In the genomic region with DNA sequence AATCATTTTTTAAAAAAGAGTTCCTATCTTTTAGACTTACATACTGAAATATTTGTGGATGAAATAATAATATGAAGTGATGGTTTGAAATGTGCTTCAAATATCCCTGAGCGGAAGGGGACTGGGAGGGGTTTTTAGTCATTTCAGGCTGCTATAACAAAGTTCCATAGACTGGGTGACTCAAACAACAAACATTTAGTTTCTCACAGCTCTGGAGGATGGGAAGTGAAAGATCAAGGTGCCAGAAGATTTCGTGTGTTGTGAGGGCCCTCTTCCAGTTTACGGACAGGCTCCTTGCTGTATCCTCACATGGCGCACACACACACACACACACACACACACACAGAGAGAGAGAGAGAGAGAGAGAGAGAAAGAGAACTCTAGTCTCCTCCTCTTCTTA, we compare ENCODE assay signal across 1 cellular context.
TF ChIP-seq lines count a peak whose summit lies in the region.

No MANE protein-coding gene starts in this region.

TF ChIP-seq in K562, 482 proteins besides CTCF, POLR2A, EP300 and RAD21 (continued from another document):
- TF ChIP-seq, protein P1, sequence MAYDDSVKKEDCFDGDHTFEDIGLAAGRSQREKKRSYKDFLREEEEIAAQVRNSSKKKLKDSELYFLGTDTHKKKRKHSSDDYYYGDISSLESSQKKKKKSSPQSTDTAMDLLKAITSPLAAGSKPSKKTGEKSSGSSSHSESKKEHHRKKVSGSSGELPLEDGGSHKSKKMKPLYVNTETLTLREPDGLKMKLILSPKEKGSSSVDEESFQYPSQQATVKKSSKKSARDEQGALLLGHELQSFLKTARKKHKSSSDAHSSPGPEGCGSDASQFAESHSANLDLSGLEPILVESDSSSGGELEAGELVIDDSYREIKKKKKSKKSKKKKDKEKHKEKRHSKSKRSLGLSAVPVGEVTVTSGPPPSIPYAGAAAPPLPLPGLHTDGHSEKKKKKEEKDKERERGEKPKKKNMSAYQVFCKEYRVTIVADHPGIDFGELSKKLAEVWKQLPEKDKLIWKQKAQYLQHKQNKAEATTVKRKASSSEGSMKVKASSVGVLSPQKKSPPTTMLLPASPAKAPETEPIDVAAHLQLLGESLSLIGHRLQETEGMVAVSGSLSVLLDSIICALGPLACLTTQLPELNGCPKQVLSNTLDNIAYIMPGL (CRISPR knock-in tag; IDR thresholded peaks at IDR 0.05): no peak
- TF ChIP-seq TAF1 (IDR thresholded peaks at IDR 0.05; ENCODE audit: control insufficient read depth, extremely low read depth, insufficient read depth, low read length, severe bottlenecking) (no peak), ZNF830 (CRISPR knock-in tag; IDR thresholded peaks at IDR 0.05) (no peak)
- TF ChIP-seq, protein P2, sequence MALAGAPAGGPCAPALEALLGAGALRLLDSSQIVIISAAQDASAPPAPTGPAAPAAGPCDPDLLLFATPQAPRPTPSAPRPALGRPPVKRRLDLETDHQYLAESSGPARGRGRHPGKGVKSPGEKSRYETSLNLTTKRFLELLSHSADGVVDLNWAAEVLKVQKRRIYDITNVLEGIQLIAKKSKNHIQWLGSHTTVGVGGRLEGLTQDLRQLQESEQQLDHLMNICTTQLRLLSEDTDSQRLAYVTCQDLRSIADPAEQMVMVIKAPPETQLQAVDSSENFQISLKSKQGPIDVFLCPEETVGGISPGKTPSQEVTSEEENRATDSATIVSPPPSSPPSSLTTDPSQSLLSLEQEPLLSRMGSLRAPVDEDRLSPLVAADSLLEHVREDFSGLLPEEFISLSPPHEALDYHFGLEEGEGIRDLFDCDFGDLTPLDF (CRISPR knock-in tag; IDR thresholded peaks at IDR 0.05): no peak
